ENCODE assay signal across 1 cellular context in the genomic region with DNA sequence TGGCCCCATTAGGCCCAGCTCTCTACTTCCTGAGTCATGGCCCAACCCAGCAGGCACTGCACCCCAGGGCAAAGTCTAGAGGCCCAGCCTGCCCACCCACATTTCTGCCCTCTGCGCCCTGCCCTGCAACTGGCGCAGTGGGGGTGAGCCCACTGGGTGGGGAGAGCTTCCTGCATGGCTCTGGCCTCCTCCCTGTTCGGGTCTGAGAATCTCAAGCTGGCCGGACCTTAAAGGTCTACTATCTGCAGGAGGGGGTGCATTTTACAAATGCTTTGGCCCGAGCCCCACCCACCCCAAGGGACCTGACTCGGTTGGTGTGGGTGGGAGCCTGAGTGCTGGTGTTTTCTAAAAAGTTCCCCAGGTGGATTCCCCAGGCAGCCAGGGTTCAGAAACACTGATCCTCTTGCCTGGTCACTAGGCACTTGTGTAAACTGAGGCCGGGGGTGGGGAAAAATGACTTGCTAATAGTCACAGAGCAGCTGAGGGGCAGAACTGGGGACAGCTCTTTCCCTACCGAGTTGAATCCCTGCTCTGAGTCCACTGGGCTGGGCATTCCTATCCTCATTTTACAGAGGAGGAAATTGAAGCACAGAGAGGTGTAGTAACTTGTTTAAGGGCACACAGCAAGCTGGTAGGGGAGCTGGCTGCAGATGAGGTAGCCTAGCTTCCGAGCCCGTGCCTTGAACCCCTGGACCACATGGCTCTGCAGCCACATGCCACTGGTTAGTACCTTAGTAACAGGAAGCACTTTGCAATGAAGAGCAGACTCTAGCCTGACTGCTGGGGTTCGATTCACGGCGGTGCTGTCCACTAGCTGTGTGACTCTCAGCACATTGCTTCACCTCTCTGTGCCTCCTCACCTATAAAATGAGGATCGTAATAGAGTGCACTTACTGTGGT.
TF ChIP-seq lines count a peak whose summit lies in the region.

No MANE protein-coding gene starts in this region.

TF ChIP-seq in K562, 482 proteins besides CTCF, POLR2A, EP300 and RAD21 (continued from another document):
- TF ChIP-seq, protein P1, sequence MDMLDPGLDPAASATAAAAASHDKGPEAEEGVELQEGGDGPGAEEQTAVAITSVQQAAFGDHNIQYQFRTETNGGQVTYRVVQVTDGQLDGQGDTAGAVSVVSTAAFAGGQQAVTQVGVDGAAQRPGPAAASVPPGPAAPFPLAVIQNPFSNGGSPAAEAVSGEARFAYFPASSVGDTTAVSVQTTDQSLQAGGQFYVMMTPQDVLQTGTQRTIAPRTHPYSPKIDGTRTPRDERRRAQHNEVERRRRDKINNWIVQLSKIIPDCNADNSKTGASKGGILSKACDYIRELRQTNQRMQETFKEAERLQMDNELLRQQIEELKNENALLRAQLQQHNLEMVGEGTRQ (CRISPR knock-in tag; IDR thresholded peaks at IDR 0.05): no peak
- TF ChIP-seq ZNF444 (CRISPR knock-in tag; IDR thresholded peaks at IDR 0.05) (no peak), ETV6 (IDR thresholded peaks at IDR 0.05; ENCODE audit: borderline replicate concordance in 1 of 2, low read depth in 2 of 2, low read length in 1 of 2) (no peak), ETV6 (CRISPR knock-in tag; IDR thresholded peaks at IDR 0.05; ENCODE audit: borderline replicate concordance) (no peak), ZBTB17 (CRISPR knock-in tag; IDR thresholded peaks at IDR 0.05) (no peak), ZFP36 (IDR thresholded peaks at IDR 0.05; ENCODE audit: low read depth, low read length, partially characterized antibody) (peak; percentile 68), CHD4 (IDR thresholded peaks at IDR 0.05; ENCODE audit: insufficient read depth, insufficient replicate concordance, low read depth, low read length, poor library complexity, severe bottlenecking) (no peak), STAG1 (CRISPR knock-in tag; IDR thresholded peaks at IDR 0.05; ENCODE audit: borderline replicate concordance) (no peak), OTX1 (CRISPR knock-in tag; IDR thresholded peaks at IDR 0.05) (no peak), CREBBP (IDR thresholded peaks at IDR 0.05; ENCODE audit: low read depth, low read length) (no peak)
- TF ChIP-seq, protein P2, sequence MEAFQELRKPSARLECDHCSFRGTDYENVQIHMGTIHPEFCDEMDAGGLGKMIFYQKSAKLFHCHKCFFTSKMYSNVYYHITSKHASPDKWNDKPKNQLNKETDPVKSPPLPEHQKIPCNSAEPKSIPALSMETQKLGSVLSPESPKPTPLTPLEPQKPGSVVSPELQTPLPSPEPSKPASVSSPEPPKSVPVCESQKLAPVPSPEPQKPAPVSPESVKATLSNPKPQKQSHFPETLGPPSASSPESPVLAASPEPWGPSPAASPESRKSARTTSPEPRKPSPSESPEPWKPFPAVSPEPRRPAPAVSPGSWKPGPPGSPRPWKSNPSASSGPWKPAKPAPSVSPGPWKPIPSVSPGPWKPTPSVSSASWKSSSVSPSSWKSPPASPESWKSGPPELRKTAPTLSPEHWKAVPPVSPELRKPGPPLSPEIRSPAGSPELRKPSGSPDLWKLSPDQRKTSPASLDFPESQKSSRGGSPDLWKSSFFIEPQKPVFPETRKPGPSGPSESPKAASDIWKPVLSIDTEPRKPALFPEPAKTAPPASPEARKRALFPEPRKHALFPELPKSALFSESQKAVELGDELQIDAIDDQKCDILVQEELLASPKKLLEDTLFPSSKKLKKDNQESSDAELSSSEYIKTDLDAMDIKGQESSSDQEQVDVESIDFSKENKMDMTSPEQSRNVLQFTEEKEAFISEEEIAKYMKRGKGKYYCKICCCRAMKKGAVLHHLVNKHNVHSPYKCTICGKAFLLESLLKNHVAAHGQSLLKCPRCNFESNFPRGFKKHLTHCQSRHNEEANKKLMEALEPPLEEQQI (IDR thresholded peaks at IDR 0.05): no peak
- TF ChIP-seq, protein P3, sequence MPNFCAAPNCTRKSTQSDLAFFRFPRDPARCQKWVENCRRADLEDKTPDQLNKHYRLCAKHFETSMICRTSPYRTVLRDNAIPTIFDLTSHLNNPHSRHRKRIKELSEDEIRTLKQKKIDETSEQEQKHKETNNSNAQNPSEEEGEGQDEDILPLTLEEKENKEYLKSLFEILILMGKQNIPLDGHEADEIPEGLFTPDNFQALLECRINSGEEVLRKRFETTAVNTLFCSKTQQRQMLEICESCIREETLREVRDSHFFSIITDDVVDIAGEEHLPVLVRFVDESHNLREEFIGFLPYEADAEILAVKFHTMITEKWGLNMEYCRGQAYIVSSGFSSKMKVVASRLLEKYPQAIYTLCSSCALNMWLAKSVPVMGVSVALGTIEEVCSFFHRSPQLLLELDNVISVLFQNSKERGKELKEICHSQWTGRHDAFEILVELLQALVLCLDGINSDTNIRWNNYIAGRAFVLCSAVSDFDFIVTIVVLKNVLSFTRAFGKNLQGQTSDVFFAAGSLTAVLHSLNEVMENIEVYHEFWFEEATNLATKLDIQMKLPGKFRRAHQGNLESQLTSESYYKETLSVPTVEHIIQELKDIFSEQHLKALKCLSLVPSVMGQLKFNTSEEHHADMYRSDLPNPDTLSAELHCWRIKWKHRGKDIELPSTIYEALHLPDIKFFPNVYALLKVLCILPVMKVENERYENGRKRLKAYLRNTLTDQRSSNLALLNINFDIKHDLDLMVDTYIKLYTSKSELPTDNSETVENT (CRISPR knock-in tag; IDR thresholded peaks at IDR 0.05): no peak
- TF ChIP-seq, protein P4, sequence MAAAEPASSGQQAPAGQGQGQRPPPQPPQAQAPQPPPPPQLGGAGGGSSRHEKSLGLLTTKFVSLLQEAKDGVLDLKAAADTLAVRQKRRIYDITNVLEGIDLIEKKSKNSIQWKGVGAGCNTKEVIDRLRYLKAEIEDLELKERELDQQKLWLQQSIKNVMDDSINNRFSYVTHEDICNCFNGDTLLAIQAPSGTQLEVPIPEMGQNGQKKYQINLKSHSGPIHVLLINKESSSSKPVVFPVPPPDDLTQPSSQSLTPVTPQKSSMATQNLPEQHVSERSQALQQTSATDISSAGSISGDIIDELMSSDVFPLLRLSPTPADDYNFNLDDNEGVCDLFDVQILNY (CRISPR knock-in tag; IDR thresholded peaks at IDR 0.05): no peak
- TF ChIP-seq, protein P5, sequence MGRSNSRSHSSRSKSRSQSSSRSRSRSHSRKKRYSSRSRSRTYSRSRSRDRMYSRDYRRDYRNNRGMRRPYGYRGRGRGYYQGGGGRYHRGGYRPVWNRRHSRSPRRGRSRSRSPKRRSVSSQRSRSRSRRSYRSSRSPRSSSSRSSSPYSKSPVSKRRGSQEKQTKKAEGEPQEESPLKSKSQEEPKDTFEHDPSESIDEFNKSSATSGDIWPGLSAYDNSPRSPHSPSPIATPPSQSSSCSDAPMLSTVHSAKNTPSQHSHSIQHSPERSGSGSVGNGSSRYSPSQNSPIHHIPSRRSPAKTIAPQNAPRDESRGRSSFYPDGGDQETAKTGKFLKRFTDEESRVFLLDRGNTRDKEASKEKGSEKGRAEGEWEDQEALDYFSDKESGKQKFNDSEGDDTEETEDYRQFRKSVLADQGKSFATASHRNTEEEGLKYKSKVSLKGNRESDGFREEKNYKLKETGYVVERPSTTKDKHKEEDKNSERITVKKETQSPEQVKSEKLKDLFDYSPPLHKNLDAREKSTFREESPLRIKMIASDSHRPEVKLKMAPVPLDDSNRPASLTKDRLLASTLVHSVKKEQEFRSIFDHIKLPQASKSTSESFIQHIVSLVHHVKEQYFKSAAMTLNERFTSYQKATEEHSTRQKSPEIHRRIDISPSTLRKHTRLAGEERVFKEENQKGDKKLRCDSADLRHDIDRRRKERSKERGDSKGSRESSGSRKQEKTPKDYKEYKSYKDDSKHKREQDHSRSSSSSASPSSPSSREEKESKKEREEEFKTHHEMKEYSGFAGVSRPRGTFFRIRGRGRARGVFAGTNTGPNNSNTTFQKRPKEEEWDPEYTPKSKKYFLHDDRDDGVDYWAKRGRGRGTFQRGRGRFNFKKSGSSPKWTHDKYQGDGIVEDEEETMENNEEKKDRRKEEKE (IDR thresholded peaks at IDR 0.05; ENCODE audit: borderline replicate concordance in 1 of 2, control insufficient read depth in 1 of 2, low read depth in 2 of 2, low read length in 1 of 2): no peak
- TF ChIP-seq, protein P6, sequence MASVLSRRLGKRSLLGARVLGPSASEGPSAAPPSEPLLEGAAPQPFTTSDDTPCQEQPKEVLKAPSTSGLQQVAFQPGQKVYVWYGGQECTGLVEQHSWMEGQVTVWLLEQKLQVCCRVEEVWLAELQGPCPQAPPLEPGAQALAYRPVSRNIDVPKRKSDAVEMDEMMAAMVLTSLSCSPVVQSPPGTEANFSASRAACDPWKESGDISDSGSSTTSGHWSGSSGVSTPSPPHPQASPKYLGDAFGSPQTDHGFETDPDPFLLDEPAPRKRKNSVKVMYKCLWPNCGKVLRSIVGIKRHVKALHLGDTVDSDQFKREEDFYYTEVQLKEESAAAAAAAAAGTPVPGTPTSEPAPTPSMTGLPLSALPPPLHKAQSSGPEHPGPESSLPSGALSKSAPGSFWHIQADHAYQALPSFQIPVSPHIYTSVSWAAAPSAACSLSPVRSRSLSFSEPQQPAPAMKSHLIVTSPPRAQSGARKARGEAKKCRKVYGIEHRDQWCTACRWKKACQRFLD (CRISPR knock-in tag; IDR thresholded peaks at IDR 0.05): no peak
TF ChIP-seq in K562: peak in this region for 6.
